ENCODE assay signal across 10 cellular contexts in the genomic region with DNA sequence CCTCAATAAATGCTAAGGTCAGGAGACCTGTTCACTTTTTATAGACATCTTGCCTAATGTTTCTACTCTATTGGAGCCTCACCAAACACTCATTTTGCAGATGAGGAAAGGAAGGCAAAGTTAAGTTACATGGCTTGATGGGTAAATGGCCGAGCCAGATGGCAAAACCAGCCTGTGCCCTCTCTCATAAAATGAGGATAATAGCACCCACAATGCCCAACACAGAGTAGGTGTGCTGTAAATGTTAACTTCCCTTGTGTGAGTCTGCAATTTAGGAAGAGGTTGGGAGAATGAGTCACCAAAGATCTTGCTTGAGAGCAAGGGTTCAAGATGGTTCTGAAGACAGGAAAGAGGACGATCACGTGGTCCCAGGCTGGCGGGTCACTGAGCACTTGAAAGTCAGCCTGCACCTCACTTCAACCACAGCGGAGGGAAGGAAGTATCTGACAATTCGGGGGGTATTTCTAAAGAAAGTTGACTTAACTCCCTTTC. TPM values are rescaled to one million over a fixed set of nuclear protein-coding genes. Genes with fewer than 3 reads are reported as not detected.
DNase-seq lines count a peak whose midpoint lies in the region; ATAC-seq, FAIRE-seq and TF ChIP-seq lines count a peak whose summit lies in the region.
"Had no signal": no experiment of that assay in that cellular context is flagged by ENCODE, and none has a peak within 500 bp of the region (broad histone marks: within the 10 kb centered on the region; RNA-seq: fewer than 3 reads in every experiment).

No MANE protein-coding gene starts in this region.

- H3K27ac Mint-ChIP-seq in activated naive CD8-positive, alpha-beta T cell treated with anti-CD3 and anti-CD28 coated beads, Interleukin-2, amount 10 ng/mL, durations not matched to agents 7 days and 5 days: peak overlapping the region; percentile 96

- peak; percentile 65 for ATAC-seq in activated naive CD8-positive, alpha-beta T cell treated with anti-CD3 and anti-CD28 coated beads, Interleukin-2, amount 10 ng/mL, durations not matched to agents 7 days and 5 days (ENCODE audit: low read depth)
- ATAC-seq in HG03045 (IDR thresholded peaks at IDR 0.05; ENCODE audit: unreplicated experiment) (no peak), HG03025 (IDR thresholded peaks at IDR 0.05; ENCODE audit: low FRiP score, unreplicated experiment) (no peak)

- FAIRE-seq in H54 (lab: Jason Lieb, UNC): no peak

- H3K27me3 Mint-ChIP-seq in activated naive CD8-positive, alpha-beta T cell treated with anti-CD3 and anti-CD28 coated beads, Interleukin-2, amount 10 ng/mL, durations not matched to agents 7 days and 5 days: no peaks in the 10 kb centered on the region

- peaks cover 34% of the 10 kb centered on the region for H3K36me3 Mint-ChIP-seq in activated naive CD8-positive, alpha-beta T cell treated with anti-CD3 and anti-CD28 coated beads, Interleukin-2, amount 10 ng/mL, durations not matched to agents 7 days and 5 days

- DNase-seq in Daoy (ENCODE audit: low read depth) (peak; percentile 38), SKM-1 (lab: John Stamatoyannopoulos, UW; ENCODE audit: unreplicated experiment) (peak; percentile 93), H54 (ENCODE audit: insufficient read length, low spot score) (no peak), Ammon's horn (ENCODE audit: low spot score) (no peak)
- DNase-seq in activated naive CD8-positive, alpha-beta T cell treated with anti-CD3 and anti-CD28 coated beads, Interleukin-2, amount 10 ng/mL, durations not matched to agents 7 days and 5 days: peak; percentile 68
- peak; percentile 5 to 21 for DNase-seq in stimulated activated CD4-positive, alpha-beta T cell treated with anti-CD3 and anti-CD28 coated beads, Interleukin-1b, Interleukin-23, amount 100 ng/mL, for 4 hours (ENCODE audit: low read depth in 2 of 2)
- DNase-seq: DMS79, NCI-H226 had no signal

- peak overlapping the region; percentile 85 for H3K4me3 Mint-ChIP-seq in activated naive CD8-positive, alpha-beta T cell treated with anti-CD3 and anti-CD28 coated beads, Interleukin-2, amount 10 ng/mL, durations not matched to agents 7 days and 5 days

- no peak for TF ChIP-seq POLR2A in H54 (IDR thresholded peaks at IDR 0.05; ENCODE audit: low read depth, low read length)

- H3K4me1 Mint-ChIP-seq in activated naive CD8-positive, alpha-beta T cell treated with anti-CD3 and anti-CD28 coated beads, Interleukin-2, amount 10 ng/mL, durations not matched to agents 7 days and 5 days: peaks cover 69% of the 10 kb centered on the region

- POLR2A ChIA-PET in activated naive CD8-positive, alpha-beta T cell treated with anti-CD3 and anti-CD28 coated beads, Interleukin-2, amount 10 ng/mL, durations not matched to agents 7 days and 5 days (lab: Charles Lee): no interaction called here

- H3K9me3 Mint-ChIP-seq in activated naive CD8-positive, alpha-beta T cell treated with anti-CD3 and anti-CD28 coated beads, Interleukin-2, amount 10 ng/mL, durations not matched to agents 7 days and 5 days: peaks cover 5% of the 10 kb centered on the region

RNA-seq across cellular contexts. Expression of a gene that starts 3.3 kb away (rescaled TPM):
- total RNA-seq in Daoy (2014; rRNA removed; shearing (Covaris generic)): 5.2 and 7.1 TPM in 2 replicates
- total RNA-seq in activated naive CD8-positive, alpha-beta T cell treated with anti-CD3 and anti-CD28 coated beads, Interleukin-2, amount 10 ng/mL, durations not matched to agents 7 days and 5 days: 1 to 10 TPM; 7.8 to 8.5 TPM

Comparison
In these comparisons a context has a peak if more than half of its experiments do, and no peak if none do; other contexts are left out.
1. DNase-seq: peak in Daoy (single experiment), SKM-1 (single experiment), activated naive CD8-positive, alpha-beta T cell treated with anti-CD3 and anti-CD28 coated beads, Interleukin-2, amount 10 ng/mL, durations not matched to agents 7 days and 5 days (single experiment) and stimulated activated CD4-positive, alpha-beta T cell treated with anti-CD3 and anti-CD28 coated beads, Interleukin-1b, Interleukin-23, amount 100 ng/mL, for 4 hours (2 of 2); none in H54 (single experiment) and Ammon's horn (single experiment).